In the genomic region with DNA sequence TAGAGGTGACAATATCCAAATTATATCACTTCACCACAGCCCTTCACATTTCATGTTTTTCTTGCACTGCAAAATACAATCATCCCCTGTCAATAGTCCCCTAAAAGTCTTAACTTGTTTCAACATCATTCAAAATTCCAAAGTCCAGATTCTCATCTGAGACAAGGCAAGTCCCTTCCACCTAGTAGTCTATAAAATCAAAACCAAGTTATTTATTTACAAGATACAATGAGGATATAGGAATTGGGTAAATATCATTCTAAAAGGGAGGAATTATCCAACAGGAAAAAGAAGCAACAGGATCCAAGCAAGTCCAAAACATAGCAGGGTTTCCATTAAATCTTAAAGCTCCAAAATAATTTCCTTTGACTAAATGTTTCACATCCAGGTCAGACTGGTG, we compare ENCODE assay signal across 22 cellular contexts.
DNase-seq lines count a peak whose midpoint lies in the region; ATAC-seq, FAIRE-seq and TF ChIP-seq lines count a peak whose summit lies in the region.
"Had no signal": no experiment of that assay in that cellular context is flagged by ENCODE, and none has a peak within 500 bp of the region (broad histone marks: within the 10 kb centered on the region; RNA-seq: fewer than 3 reads in every experiment).

No MANE protein-coding gene starts in this region.

- no peak overlapping the region for H3K9ac ChIP-seq in HepG2 (ENCODE audit: insufficient read depth, low read depth, low read length)
- no peak overlapping the region for H3K9ac ChIP-seq in PC-3 (ENCODE audit: low read length)
- H3K9ac ChIP-seq: BLaER1 treated with 17β-estradiol and CSF1 and Interleukin-3, amounts not matched to agents 10 nM and 100 nM had no signal

- H3K4me3 Mint-ChIP-seq in stimulated activated naive CD8-positive, alpha-beta T cell treated with anti-CD3 and anti-CD28 coated beads, Interleukin-15, amount 100 ng/mL, for 72 hours: no peak overlapping the region
- H3K4me3 Mint-ChIP-seq: B cell; CD4-positive, alpha-beta T cell; CD8-positive, alpha-beta T cell had no signal

- TF ChIP-seq CTCF in HepG2 (CRISPR knock-in tag; IDR thresholded peaks at IDR 0.05) (no peak), right lobe of liver (IDR thresholded peaks at IDR 0.05) (no peak), hepatocyte (IDR thresholded peaks at IDR 0.05; ENCODE audit: poor library complexity) (no peak), mucosa of descending colon (IDR thresholded peaks at IDR 0.05) (no peak), transverse colon (IDR thresholded peaks at IDR 0.05) (no peak), PC-3 (conservative IDR thresholded peaks at IDR 0.05; ENCODE audit: low read depth, low read length) (no peak)

- TF ChIP-seq POLR2A in HepG2 (IDR thresholded peaks at IDR 0.05; ENCODE audit: insufficient read depth in 1 of 2, low read depth in 2 of 2, low read length in 2 of 2) (no peak), right lobe of liver (IDR thresholded peaks at IDR 0.05) (no peak), transverse colon (IDR thresholded peaks at IDR 0.05) (no peak)

- H3K27me3 ChIP-seq in HepG2 (ENCODE audit: control insufficient read depth in 1 of 2, insufficient read depth in 2 of 2, low read length in 2 of 2): no peaks in the 10 kb centered on the region
- no peaks in the 10 kb centered on the region for H3K27me3 ChIP-seq in right lobe of liver
- no peaks in the 10 kb centered on the region for H3K27me3 ChIP-seq in hepatocyte
- H3K27me3 ChIP-seq in transverse colon: no peaks in the 10 kb centered on the region
- H3K27me3 ChIP-seq in PC-3 (ENCODE audit: low read length): no peaks in the 10 kb centered on the region
- H3K27me3 ChIP-seq: BLaER1 treated with 17β-estradiol and CSF1 and Interleukin-3, amounts not matched to agents 10 nM and 100 nM had no signal

- BruUV-seq in HepG2 (replicated peaks; lab: Mats Ljungman, UMichigan) (no TSS peak), PC-3 (replicated peaks; lab: Mats Ljungman, UMichigan) (no TSS peak)

- H3F3A ChIP-seq in PC-3 (ENCODE audit: low read length, unreplicated experiment): no peaks in the 10 kb centered on the region

- H3K27ac ChIP-seq in HepG2 (ENCODE audit: extremely low read length, insufficient read depth, low read length) (no peak overlapping the region), right lobe of liver (no peak overlapping the region), hepatocyte (peak overlapping the region; percentile 38), transverse colon (peak overlapping the region; percentile 28 to 78 (median 46)), PC-3 (ENCODE audit: low read length) (no peak overlapping the region)
- H3K27ac ChIP-seq: 22Rv1; A549; BLaER1 treated with 17β-estradiol and CSF1 and Interleukin-3, amounts not matched to agents 10 nM and 100 nM had no signal

- H3K9me3 ChIP-seq in HepG2 (ENCODE audit: low read length) (no peaks in the 10 kb centered on the region), right lobe of liver (no peaks in the 10 kb centered on the region), hepatocyte (ENCODE audit: low read depth) (no peaks in the 10 kb centered on the region), mucosa of descending colon (peaks cover 8% of the 10 kb centered on the region), transverse colon (peaks cover 0 to 5% of the 10 kb centered on the region in 2 donors), PC-3 (ENCODE audit: low read length) (no peaks in the 10 kb centered on the region)
- H3K9me3 ChIP-seq: A549; BLaER1 treated with 17β-estradiol and CSF1 and Interleukin-3, amounts not matched to agents 10 nM and 100 nM; Caco-2 had no signal

- no peak overlapping the region for H3K4me2 ChIP-seq in HepG2 (ENCODE audit: low read depth, low read length)
- no peak overlapping the region for H3K4me2 ChIP-seq in hepatocyte
- H3K4me2 ChIP-seq in PC-3 (ENCODE audit: low read length): no peak overlapping the region
- H3K4me2 ChIP-seq: A549 had no signal

- H3K79me2 ChIP-seq in HepG2 (ENCODE audit: insufficient read depth, low read length): no peaks in the 10 kb centered on the region
- no peaks in the 10 kb centered on the region for H3K79me2 ChIP-seq in hepatocyte
- no peaks in the 10 kb centered on the region for H3K79me2 ChIP-seq in PC-3 (ENCODE audit: low read length)

- H3K27me3 Mint-ChIP-seq in stimulated activated naive CD8-positive, alpha-beta T cell treated with anti-CD3 and anti-CD28 coated beads, Interleukin-15, amount 100 ng/mL, for 72 hours: no peaks in the 10 kb centered on the region
- H3K27me3 Mint-ChIP-seq: B cell; CD4-positive, alpha-beta T cell had no signal

- H3K9me3 Mint-ChIP-seq in stimulated activated naive CD8-positive, alpha-beta T cell treated with anti-CD3 and anti-CD28 coated beads, Interleukin-15, amount 100 ng/mL, for 72 hours: no peaks in the 10 kb centered on the region
- H3K9me3 Mint-ChIP-seq: CD4-positive, alpha-beta T cell; CD8-positive, alpha-beta T cell had no signal

- H3K4me3 ChIP-seq in HepG2 (replicated peaks in 1 of 3; ENCODE audit: insufficient read depth in 1 of 3, low read depth in 2 of 3, low read length in 3 of 3) (no peak overlapping the region), right lobe of liver (no peak overlapping the region), hepatocyte (no peak overlapping the region), mucosa of descending colon (no peak overlapping the region), transverse colon (no peak overlapping the region), PC-3 (ENCODE audit: low read length) (no peak overlapping the region)
- H3K4me3 ChIP-seq: A549; BLaER1 treated with 17β-estradiol and CSF1 and Interleukin-3, amounts not matched to agents 10 nM and 100 nM had no signal

- H3K36me3 ChIP-seq in HepG2 (replicated peaks in 1 of 2; ENCODE audit: control insufficient read depth in 1 of 2, insufficient read depth in 2 of 2, low read length in 2 of 2) (no peaks in the 10 kb centered on the region), right lobe of liver (no peaks in the 10 kb centered on the region), hepatocyte (replicated peaks; ENCODE audit: insufficient read depth, low read depth) (no peaks in the 10 kb centered on the region), mucosa of descending colon (ENCODE audit: low read depth) (no peaks in the 10 kb centered on the region), transverse colon (no peaks in the 10 kb centered on the region), PC-3 (ENCODE audit: low read depth, low read length) (no peaks in the 10 kb centered on the region)
- H3K36me3 ChIP-seq: BLaER1 treated with 17β-estradiol and CSF1 and Interleukin-3, amounts not matched to agents 10 nM and 100 nM had no signal

- H3K4me1 ChIP-seq in HepG2 (ENCODE audit: insufficient read depth, low read length) (peaks cover 8% of the 10 kb centered on the region; the same call in 1 of the 2 replicates), right lobe of liver (no peaks in the 10 kb centered on the region), hepatocyte (ENCODE audit: insufficient read depth) (peaks cover 4% of the 10 kb centered on the region), mucosa of descending colon (ENCODE audit: low read depth) (no peaks in the 10 kb centered on the region), transverse colon (peaks cover 0 to 18% (median 0%) of the 10 kb centered on the region in 4 donors), PC-3 (ENCODE audit: insufficient read depth, low read length) (no peaks in the 10 kb centered on the region)
- H3K4me1 ChIP-seq: A549 had no signal

- H2AFZ ChIP-seq in HepG2 (ENCODE audit: low read length) (no peak overlapping the region), hepatocyte (no peak overlapping the region), PC-3 (ENCODE audit: low read length) (no peak overlapping the region)

- intact Hi-C loops in HepG2 (cut with micrococcal nuclease; ENCODE audit: unreplicated experiment): no loop called here
- intact Hi-C loops in right lobe of liver (cut with DNase I): no loop called here
- intact Hi-C loops in mucosa of descending colon (cut with DNase I, micrococcal nuclease): no loop called here
- intact Hi-C loops in transverse colon (cut with DNase I; ENCODE audit: low total_unique reads): no loop called here
- intact Hi-C loops in PC-3 (cut with micrococcal nuclease): no loop called here

- no peak overlapping the region for H3K27ac Mint-ChIP-seq in stimulated activated naive CD8-positive, alpha-beta T cell treated with anti-CD3 and anti-CD28 coated beads, Interleukin-15, amount 100 ng/mL, for 72 hours
- H3K27ac Mint-ChIP-seq: B cell; CD4-positive, alpha-beta T cell; CD8-positive, alpha-beta T cell had no signal

- in situ Hi-C loops in HepG2 (cut with HindIII; ENCODE audit: extremely low pct_ligation_motif_present, low pct_unique_long_range_greater_than_20kb) (no loop called here), transverse colon (cut with MboI; ENCODE audit: low pct_ligation_motif_present in 1 of 4, low pct_unique_long_range_greater_than_20kb in 1 of 4, low sequenced_read_pairs in 3 of 4) (no loop called here)

- TF ChIP-seq RAD21 in HepG2 (CRISPR knock-in tag; IDR thresholded peaks at IDR 0.05): no peak

- H3K4me1 Mint-ChIP-seq in stimulated activated naive CD8-positive, alpha-beta T cell treated with anti-CD3 and anti-CD28 coated beads, Interleukin-15, amount 100 ng/mL, for 72 hours: no peaks in the 10 kb centered on the region
- H3K4me1 Mint-ChIP-seq: B cell had no signal

- H3K9me2 ChIP-seq in hepatocyte (replicated peaks; ENCODE audit: insufficient read depth) (no peaks in the 10 kb centered on the region), PC-3 (replicated peaks; ENCODE audit: low read length) (no peaks in the 10 kb centered on the region)

- CTCF ChIA-PET in HepG2 (lab: Yijun Ruan, JAX; ENCODE audit: low intra/inter-chr PET ratio, low total read pairs) (no interaction called here), PC-3 (lab: Charles Lee) (no interaction called here)

- no peak for FAIRE-seq in HepG2 (lab: Jason Lieb, UNC)
- FAIRE-seq: A549, D721Med, G401.6, GM12891 had no signal

- no peak for DNase-seq in HepG2 (ENCODE audit: low spot score)
- no peak for DNase-seq in right lobe of liver
- no peak for DNase-seq in hepatocyte (ENCODE audit: low spot score)
- DNase-seq in mucosa of descending colon: no peak
- DNase-seq in transverse colon: no peak
- DNase-seq in PC-3: no peak
- DNase-seq in stimulated activated naive CD8-positive, alpha-beta T cell treated with anti-CD3 and anti-CD28 coated beads, Interleukin-15, amount 100 ng/mL, for 72 hours: no peak
- DNase-seq: AML-193; Caco-2; Calu3; CD4-positive, alpha-beta T cell; CD8-positive, alpha-beta T cell; DMS79 treated with DMSO at 0.1 percent for 48 hours; GF-D8 had no signal

- POLR2A ChIA-PET in HepG2 (lab: Yijun Ruan, JAX): no interaction called here
- POLR2A ChIA-PET in PC-3 (lab: Charles Lee; ENCODE audit: unreplicated experiment): no interaction called here

- ATAC-seq in HepG2 (no peak), right lobe of liver (no peak), mucosa of descending colon (peak; percentile 91), GM21360 (IDR thresholded peaks at IDR 0.05; ENCODE audit: unreplicated experiment) (no peak), PC-3 (no peak)
- no peak for ATAC-seq in stimulated activated naive CD8-positive, alpha-beta T cell treated with anti-CD3 and anti-CD28 coated beads, Interleukin-15, amount 100 ng/mL, for 72 hours
- ATAC-seq: A549; CD8-positive, alpha-beta T cell had no signal

- H4K20me1 ChIP-seq in HepG2 (ENCODE audit: insufficient read depth, low read length) (no peaks in the 10 kb centered on the region), hepatocyte (ENCODE audit: insufficient read depth, poor library complexity, severe bottlenecking) (no peaks in the 10 kb centered on the region), PC-3 (ENCODE audit: low read length) (no peaks in the 10 kb centered on the region)
- H4K20me1 ChIP-seq: BLaER1 treated with 17β-estradiol and CSF1 and Interleukin-3, amounts not matched to agents 10 nM and 100 nM had no signal

- no peak for TF ChIP-seq EP300 in HepG2 (IDR thresholded peaks at IDR 0.05; ENCODE audit: low read depth in 2 of 2, low read length in 2 of 2)
- no peak for TF ChIP-seq EP300 in HepG2 (CRISPR knock-in tag; IDR thresholded peaks at IDR 0.05; ENCODE audit: borderline replicate concordance)
- no peak for TF ChIP-seq EP300 in transverse colon (IDR thresholded peaks at IDR 0.05; ENCODE audit: low read depth)

Comparison
In these comparisons a context has a peak if more than half of its experiments do, and no peak if none do; other contexts are left out.
1. H3K27ac ChIP-seq: peak in hepatocyte (single experiment) and transverse colon (4 of 4); none in HepG2 (single experiment), right lobe of liver (0 of 3) and PC-3 (single experiment).